Comparison of ENCODE assay signal across 8 cellular contexts in the genomic region with DNA sequence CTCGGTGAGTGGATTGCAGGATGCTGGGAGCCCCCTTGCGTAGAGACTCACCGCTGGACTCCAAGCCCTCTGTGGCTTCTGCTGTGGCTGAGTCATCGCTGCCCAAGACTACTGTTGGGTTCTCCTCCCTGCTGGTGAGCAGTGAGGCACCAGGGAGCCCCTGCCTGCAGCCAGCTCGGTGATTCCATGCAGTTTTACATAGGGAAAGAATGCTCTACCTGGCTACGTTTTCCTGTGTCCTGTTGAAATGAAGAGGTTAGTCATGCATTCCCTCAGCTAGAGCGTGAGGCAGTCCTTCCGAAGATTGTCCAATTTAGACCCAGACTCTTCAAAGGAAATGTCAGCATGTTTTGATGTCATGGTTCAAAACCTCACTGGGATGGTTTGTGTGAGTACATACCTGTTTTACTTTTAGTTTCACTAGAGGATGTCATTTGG. TPM values are rescaled to one million over a fixed set of nuclear protein-coding genes. Genes with fewer than 3 reads are reported as not detected.
DNase-seq lines count a peak whose midpoint lies in the region; ATAC-seq, FAIRE-seq and TF ChIP-seq lines count a peak whose summit lies in the region.

No MANE protein-coding gene starts in this region.

- H3K4me3 ChIP-seq in AG04450 (ENCODE audit: low read depth, low read length) = no peak overlapping the region
- no peak overlapping the region for H3K4me3 ChIP-seq in Peyer's patch
- no peak overlapping the region for H3K4me3 ChIP-seq in K562

- no peak overlapping the region for H3K4me2 ChIP-seq in K562 (ENCODE audit: insufficient read depth, low read length)

- in situ Hi-C loops in K562 (cut with MboI) = no loop called here

- no peak overlapping the region for H3K27ac ChIP-seq in AG04450 (ENCODE audit: low read depth, low read length)
- H3K27ac ChIP-seq in Peyer's patch = peak overlapping the region; percentile 27 to 74 (median 63)
- no peak overlapping the region for H3K27ac ChIP-seq in K562 (ENCODE audit: extremely low read depth, low read depth, low read length)

- no peak for DNase-seq in AG04450 (ENCODE audit: low read depth, low spot score)
- DNase-seq in Peyer's patch = peak in 2 of 3 donors; percentile 55 to 67
- DNase-seq in K562 (ENCODE audit: extremely low read depth in 1 of 4, low spot score in 3 of 4) = peak in 2 of 4 experiments; percentile 34 to 49
- peak; percentile 39 to 71 for DNase-seq in stimulated activated CD8-positive, alpha-beta memory T cell treated with anti-CD3 and anti-CD28 coated beads, Interleukin-7, amount 100 ng/mL, for 48 hours (ENCODE audit: extremely low read depth in 1 of 2, low read depth in 1 of 2)
- no peak for DNase-seq in NCI-H524 (lab: John Stamatoyannopoulos, UW)
- no peak for DNase-seq in NOMO-1 treated with dmso at 0.1 percent for 144 hours (lab: John Stamatoyannopoulos, UW; ENCODE audit: unreplicated experiment)

- FAIRE-seq in K562 (lab: Jason Lieb, UNC) = peak; percentile 78

- no peak for TF ChIP-seq EP300 in K562 (IDR thresholded peaks at IDR 0.05; ENCODE audit: low read length)

- WGBS in K562 (ENCODE audit: insufficient coverage, low coverage, missing lambda C conversion rate) = 36% methylated on average over 7 of the region's 8 CpGs

- ATAC-seq in GM21447 (IDR thresholded peaks at IDR 0.05; ENCODE audit: unreplicated experiment) (peak; percentile 54), K562 (peak; percentile 83), GM19328 (IDR thresholded peaks at IDR 0.05; ENCODE audit: unreplicated experiment) (no peak)

- CTCF ChIA-PET in AG04450 (lab: Charles Lee) (no interaction called here), K562 (lab: Yijun Ruan, JAX; ENCODE audit: low intra/inter-chr PET ratio) (no interaction called here)

- H3K79me2 ChIP-seq in K562 (ENCODE audit: control insufficient read depth, insufficient read depth, low read length) = peaks cover 20% of the 10 kb centered on the region

- TF ChIP-seq POLR2A in Peyer's patch (IDR thresholded peaks at IDR 0.05) (no peak), K562 (conservative IDR thresholded peaks at IDR 0.05) (no peak)

- H3K9me3 ChIP-seq in AG04450 (ENCODE audit: control insufficient read depth, insufficient read depth, low read length) (no peaks in the 10 kb centered on the region), Peyer's patch (no peaks in the 10 kb centered on the region), K562 (replicated peaks; ENCODE audit: control insufficient read depth, insufficient read depth, low read depth, low read length) (no peaks in the 10 kb centered on the region)

- no peaks in the 10 kb centered on the region for H3K27me3 ChIP-seq in AG04450 (ENCODE audit: control insufficient read depth, insufficient read depth, low read length)
- no peaks in the 10 kb centered on the region for H3K27me3 ChIP-seq in Peyer's patch
- H3K27me3 ChIP-seq in K562 (ENCODE audit: control insufficient read depth in 2 of 2, insufficient read depth in 2 of 2, low read length in 2 of 2) = no peaks in the 10 kb centered on the region

- intact Hi-C loops in K562 (cut with micrococcal nuclease) = no loop called here

- no TSS peak for BruUV-seq in K562 (replicated peaks; lab: Mats Ljungman, UMichigan)

- H3K9ac ChIP-seq in K562 (ENCODE audit: insufficient read depth in 1 of 2, low read depth in 2 of 2, low read length in 2 of 2) = no peak overlapping the region

- H2AFZ ChIP-seq in K562 (ENCODE audit: low read depth, low read length) = no peak overlapping the region

- peaks cover 0 to 20% (median 11%) of the 10 kb centered on the region in 4 donors for H3K4me1 ChIP-seq in Peyer's patch
- peaks cover 3 to 15% of the 10 kb centered on the region in 2 experiments; a peak in 3 of 5 replicates for H3K4me1 ChIP-seq in K562 (replicated peaks in 1 of 2; ENCODE audit: control insufficient read depth in 2 of 2, insufficient read depth in 2 of 2, low read length in 2 of 2)

- H4K20me1 ChIP-seq in K562 (replicated peaks; ENCODE audit: control insufficient read depth, insufficient read depth, low read length) = no peaks in the 10 kb centered on the region

- POLR2A ChIA-PET in AG04450 (lab: Yijun Ruan, JAX) = no interaction called here
- POLR2A ChIA-PET in K562 (lab: Yijun Ruan, JAX) = no interaction called here

- no peaks in the 10 kb centered on the region for H3K36me3 ChIP-seq in Peyer's patch
- H3K36me3 ChIP-seq in K562 (ENCODE audit: control insufficient read depth, insufficient read depth, low read length) = no peaks in the 10 kb centered on the region; the same call in 2 of the 3 replicates

- TF ChIP-seq CTCF in AG04450 (IDR thresholded peaks at IDR 0.05; ENCODE audit: low read depth, low read length) = peak; percentile 29
- TF ChIP-seq CTCF in Peyer's patch (IDR thresholded peaks at IDR 0.05) = no peak
- TF ChIP-seq CTCF in K562 (IDR thresholded peaks at IDR 0.05 in 2 of 3, conservative IDR thresholded peaks at IDR 0.05 in 1 of 3; ENCODE audit: insufficient read depth in 2 of 3, low read depth in 1 of 3, low read length in 3 of 3) = peak in 1 of 3 experiments; percentile 14; a peak in 1 of 6 replicates

- TF ChIP-seq RAD21 in K562 (CRISPR knock-in tag; conservative IDR thresholded peaks at IDR 0.05 in 1 of 2, IDR thresholded peaks at IDR 0.05 in 1 of 2) = no peak

- no peaks in the 10 kb centered on the region for H3K9me1 ChIP-seq in K562 (ENCODE audit: control insufficient read depth, insufficient read depth, low read length)

TF ChIP-seq in K562, 482 proteins besides CTCF, POLR2A, EP300 and RAD21:
- TF ChIP-seq FIP1L1 (IDR thresholded peaks at IDR 0.05; ENCODE audit: low read depth, low read length, poor library complexity, severe bottlenecking) (no peak), KDM4B (IDR thresholded peaks at IDR 0.05; ENCODE audit: borderline replicate concordance in 2 of 2, low read depth in 1 of 2) (no peak), NFE2 (IDR thresholded peaks at IDR 0.05; ENCODE audit: low read depth) (peak; percentile 66; the same call in 1 of the 2 replicates), HLTF (IDR thresholded peaks at IDR 0.05) (no peak), SRSF9 (IDR thresholded peaks at IDR 0.05; ENCODE audit: borderline replicate concordance, low read depth, low read length) (no peak), TEAD1 (CRISPR knock-in tag; IDR thresholded peaks at IDR 0.05) (no peak), IFI16 (CRISPR knock-in tag; IDR thresholded peaks at IDR 0.05) (no peak), CEBPB (tag; IDR thresholded peaks at IDR 0.05) (no peak), TARDBP (IDR thresholded peaks at IDR 0.05) (no peak), LEF1 (IDR thresholded peaks at IDR 0.05) (no peak), WHSC1 (IDR thresholded peaks at IDR 0.05; ENCODE audit: low read length) (no peak), JUND (IDR thresholded peaks at IDR 0.05; ENCODE audit: borderline replicate concordance, low read depth, low read length) (peak; percentile 74), JUND (tag; IDR thresholded peaks at IDR 0.05; ENCODE audit: borderline replicate concordance, low read depth, low read length) (peak; percentile 35; the same call in 1 of the 3 replicates), CEBPG (CRISPR knock-in tag; IDR thresholded peaks at IDR 0.05) (no peak), CEBPG (tag; conservative IDR thresholded peaks at IDR 0.05 in 1 of 2, IDR thresholded peaks at IDR 0.05 in 1 of 2) (no peak), DDX20 (tag; IDR thresholded peaks at IDR 0.05; ENCODE audit: low read depth) (no peak), FOSL1 (tag; conservative IDR thresholded peaks at IDR 0.05) (peak; percentile 57)
- TF ChIP-seq, protein P1, sequence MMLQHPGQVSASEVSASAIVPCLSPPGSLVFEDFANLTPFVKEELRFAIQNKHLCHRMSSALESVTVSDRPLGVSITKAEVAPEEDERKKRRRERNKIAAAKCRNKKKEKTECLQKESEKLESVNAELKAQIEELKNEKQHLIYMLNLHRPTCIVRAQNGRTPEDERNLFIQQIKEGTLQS (IDR thresholded peaks at IDR 0.05) = peak; percentile 62
- TF ChIP-seq, protein P1 (CRISPR knock-in tag; conservative IDR thresholded peaks at IDR 0.05) = no peak
- TF ChIP-seq, protein P2, sequence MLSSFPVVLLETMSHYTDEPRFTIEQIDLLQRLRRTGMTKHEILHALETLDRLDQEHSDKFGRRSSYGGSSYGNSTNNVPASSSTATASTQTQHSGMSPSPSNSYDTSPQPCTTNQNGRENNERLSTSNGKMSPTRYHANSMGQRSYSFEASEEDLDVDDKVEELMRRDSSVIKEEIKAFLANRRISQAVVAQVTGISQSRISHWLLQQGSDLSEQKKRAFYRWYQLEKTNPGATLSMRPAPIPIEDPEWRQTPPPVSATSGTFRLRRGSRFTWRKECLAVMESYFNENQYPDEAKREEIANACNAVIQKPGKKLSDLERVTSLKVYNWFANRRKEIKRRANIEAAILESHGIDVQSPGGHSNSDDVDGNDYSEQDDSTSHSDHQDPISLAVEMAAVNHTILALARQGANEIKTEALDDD (IDR thresholded peaks at IDR 0.05) = 0 out of 2 replicates have a peak, but pooled peaks have one; percentile 5

RNA-seq across cellular contexts. Expression of a gene that starts 28.2 kb away (rescaled TPM):
- polyA plus RNA-seq in AG04450 (2011; rRNA removed) (24.9 and 25.3 TPM in 2 replicates), K562 (2011; rRNA removed) (13.6 and 15.3 TPM in 2 replicates), K562 (2014; fragmentation: Illumina TruSeq; extraction: Trizol) (10.7 and 11.5 TPM in 2 replicates), K562 (2014; fragmentation: Nextera tagmentation; extraction: Ambion mirVana) (under 1 TPM; 0.52 to 0.57 TPM), K562 (2014; rRNA removed) (12.1 and 15.3 TPM in 2 replicates)
- polyA minus RNA-seq in AG04450 (2011; rRNA and poly(A)+ RNA removed) = 34.8 and 43.2 TPM in 2 replicates
- total RNA-seq in Peyer's patch (10 to 100 TPM; 31.7 to 47.8 (median 41.8) TPM), K562 (2014; rRNA removed) (8.1 and 11.4 TPM in 2 replicates), K562 (2014; rRNA removed; fragmentation: Illumina TruSeq; extraction: Trizol) (9.1 and 9.9 TPM in 2 replicates), K562 (2015; rRNA removed; fragmentation: Illumina TruSeq; extraction: Trizol) (7.4 and 9.9 TPM in 2 replicates), K562 (2021) (20.7 and 21.3 TPM in 2 replicates)
- 42.1 and 44.1 TPM in 2 replicates for total RNA-seq in K562 (2011; cell fraction: chromatin; rRNA removed; ENCODE audit: low replicate concordance)
- 22.5 and 22.8 TPM in 2 replicates for total RNA-seq in K562 (2011; cell fraction: nucleolus; rRNA removed)
- total RNA-seq in K562 (2011; cell fraction: nucleoplasm; rRNA removed) = 25.0 and 25.2 TPM in 2 replicates
- polyA plus RNA-seq in K562 (2011; cell fraction: cytosol; rRNA removed) = 9.6 and 13.1 TPM in 2 replicates
- 14.3 and 18.4 TPM in 2 replicates for polyA plus RNA-seq in K562 (2011; cell fraction: nucleus; rRNA removed)
- 7.7 and 9.8 TPM in 2 replicates for polyA plus RNA-seq in K562 (2012)
- polyA minus RNA-seq in K562 (2011; rRNA and poly(A)+ RNA removed) = 40.9 and 41.5 TPM in 2 replicates
- polyA minus RNA-seq in K562 (2011; cell fraction: cytosol; rRNA and poly(A)+ RNA removed) = 12.6 and 14.8 TPM in 2 replicates
- 6.6 and 12.8 TPM in 2 replicates for polyA minus RNA-seq in K562 (2011; cell fraction: nucleus; rRNA and poly(A)+ RNA removed)

Comparison
In these comparisons a context has a peak if more than half of its experiments do, and no peak if none do; other contexts are left out.
1. DNase-seq: peak in Peyer's patch (2 of 3) and stimulated activated CD8-positive, alpha-beta memory T cell treated with anti-CD3 and anti-CD28 coated beads, Interleukin-7, amount 100 ng/mL, for 48 hours (2 of 2); none in AG04450 (single experiment), NCI-H524 (0 of 2) and NOMO-1 treated with dmso at 0.1 percent for 144 hours (single experiment).
2. H3K27ac ChIP-seq: peak in Peyer's patch (4 of 4); none in AG04450 (single experiment) and K562 (single experiment).